ENCODE assay signal across 8 cellular contexts in the genomic region with DNA sequence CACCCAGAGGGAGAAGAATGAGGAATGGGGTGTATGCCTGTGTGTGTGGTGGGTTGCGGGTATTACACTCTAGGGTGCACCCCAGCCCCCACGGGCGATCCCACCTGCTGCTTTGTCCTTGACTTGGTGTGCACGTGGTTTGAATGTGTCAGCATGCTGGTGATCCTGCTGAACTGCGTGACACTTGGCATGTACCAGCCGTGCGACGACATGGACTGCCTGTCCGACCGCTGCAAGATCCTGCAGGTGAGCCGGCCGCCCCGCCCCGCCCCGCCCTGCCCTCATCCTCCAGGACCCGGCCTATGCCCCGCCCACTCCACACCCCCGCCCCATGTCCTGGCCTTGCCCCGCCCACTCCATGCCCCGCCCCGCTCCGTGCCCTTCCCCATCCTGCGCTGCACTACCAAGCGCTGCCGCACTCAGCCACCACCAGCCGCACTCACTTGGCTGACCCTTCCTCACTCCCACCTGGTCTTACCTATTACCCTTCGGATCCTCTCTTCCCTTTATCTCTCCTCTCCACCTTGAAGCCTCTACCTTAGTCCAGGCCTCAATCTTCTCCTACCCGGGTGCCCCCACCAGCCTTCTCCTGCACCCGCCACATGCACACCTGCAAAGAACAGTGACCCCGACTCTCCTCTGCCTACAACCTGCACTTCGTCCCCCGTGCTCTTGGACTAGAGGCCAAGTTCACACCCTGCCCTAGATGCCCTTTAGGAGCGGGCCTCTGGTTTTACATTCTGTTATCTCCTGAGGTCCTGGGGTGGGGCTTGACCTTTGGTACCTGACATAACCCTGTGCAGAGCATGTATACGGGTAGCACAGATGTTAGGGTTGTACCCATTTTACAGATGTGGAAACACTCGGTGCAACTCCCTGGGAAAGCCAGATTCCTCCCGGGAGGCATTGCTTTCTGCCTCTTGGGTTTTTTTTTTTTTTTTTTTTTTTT. TPM values are rescaled to one million over a fixed set of nuclear protein-coding genes. Genes with fewer than 3 reads are reported as not detected.
A peak's percentile ranks its signal among the peaks of the same experiment; 100 is the strongest.
DNase-seq lines count a peak whose midpoint lies in the region; ATAC-seq and TF ChIP-seq lines count a peak whose summit lies in the region.

No MANE protein-coding gene starts in this region.

- no peak overlapping the region for H3K4me3 ChIP-seq in upper lobe of left lung

- H3K36me3 Mint-ChIP-seq in activated naive CD8-positive, alpha-beta T cell treated with anti-CD3 and anti-CD28 coated beads, Interleukin-2, amount 50 U/mL, for 24 hours (ENCODE audit: low read depth) = no peaks in the 10 kb centered on the region

- WGBS in upper lobe of left lung, 2 donors = 27 to 28% methylated on average over 21 to 24 of the region's 36 CpGs

- peak in 2 of 6 experiments; percentile 7 to 14 for TF ChIP-seq CTCF in upper lobe of left lung (IDR thresholded peaks at IDR 0.05)

- no peak overlapping the region for H3K27ac ChIP-seq in upper lobe of left lung

- ATAC-seq in activated naive CD8-positive, alpha-beta T cell treated with anti-CD3 and anti-CD28 coated beads, Interleukin-2, amount 50 U/mL, for 24 hours = peak; percentile 67
- ATAC-seq in upper lobe of left lung (ENCODE audit: low FRiP score in 2 of 2) = peak; percentile 57 to 75
- no peak for ATAC-seq in GM21447 (IDR thresholded peaks at IDR 0.05; ENCODE audit: unreplicated experiment)
- ATAC-seq in HG03175 (IDR thresholded peaks at IDR 0.05; ENCODE audit: unreplicated experiment) = no peak

- peaks cover 0 to 4% (median 0%) of the 10 kb centered on the region in 4 donors for H3K4me1 ChIP-seq in upper lobe of left lung

- H3K4me1 Mint-ChIP-seq in activated naive CD8-positive, alpha-beta T cell treated with anti-CD3 and anti-CD28 coated beads, Interleukin-2, amount 50 U/mL, for 24 hours = peaks cover 22% of the 10 kb centered on the region

- H3K27me3 Mint-ChIP-seq in activated naive CD8-positive, alpha-beta T cell treated with anti-CD3 and anti-CD28 coated beads, Interleukin-2, amount 50 U/mL, for 24 hours = peaks cover 20% of the 10 kb centered on the region

- H3K27ac Mint-ChIP-seq in activated naive CD8-positive, alpha-beta T cell treated with anti-CD3 and anti-CD28 coated beads, Interleukin-2, amount 50 U/mL, for 24 hours = no peak overlapping the region

- peaks cover 0 to 10% (median 4%) of the 10 kb centered on the region in 4 donors for H3K27me3 ChIP-seq in upper lobe of left lung

- no peak for TF ChIP-seq EP300 in upper lobe of left lung (IDR thresholded peaks at IDR 0.05)

- H3K36me3 ChIP-seq in upper lobe of left lung = no peaks in the 10 kb centered on the region

- no peak overlapping the region for H3K4me3 Mint-ChIP-seq in activated naive CD8-positive, alpha-beta T cell treated with anti-CD3 and anti-CD28 coated beads, Interleukin-2, amount 50 U/mL, for 24 hours

- in situ Hi-C loops in SK-MEL-5 (cut with HindIII; ENCODE audit: low pct_unique_long_range_greater_than_20kb, low sequenced_read_pairs) = no loop called here

- no peaks in the 10 kb centered on the region for H3K9me3 Mint-ChIP-seq in activated naive CD8-positive, alpha-beta T cell treated with anti-CD3 and anti-CD28 coated beads, Interleukin-2, amount 50 U/mL, for 24 hours

- peak; percentile 68 for DNase-seq in ELF-1 (ENCODE audit: low read depth, low spot score)
- peak; percentile 31 for DNase-seq in SK-MEL-5 (ENCODE audit: low read depth, low spot score)
- peak; percentile 81 for DNase-seq in activated naive CD8-positive, alpha-beta T cell treated with anti-CD3 and anti-CD28 coated beads, Interleukin-2, amount 50 U/mL, for 24 hours
- peak; percentile 65 for DNase-seq in mucosa of gallbladder (ENCODE audit: low spot score)
- peak; percentile 68 to 92 for DNase-seq in upper lobe of left lung
- DNase-seq in GM19240 (ENCODE audit: insufficient read length, low spot score) = no peak

- peaks cover 0 to 2% (median under 1%) of the 10 kb centered on the region in 4 donors for H3K9me3 ChIP-seq in upper lobe of left lung

- TF ChIP-seq POLR2A in upper lobe of left lung (IDR thresholded peaks at IDR 0.05) = no peak

RNA-seq across cellular contexts. Expression of gene CACNA1I, which starts 27.7 kb away (rescaled TPM):
- total RNA-seq in SK-MEL-5 (2014; rRNA removed; shearing (Covaris generic)) = not detected in 2 replicates
- polyA plus RNA-seq in SK-MEL-5 (2015; cell fraction: cytosol; rRNA removed) = 0.01 TPM in 1 of 2 replicates, not detected in the other
- polyA plus RNA-seq in SK-MEL-5 (2015; cell fraction: nucleus; rRNA removed) = not detected in 2 replicates
- total RNA-seq in mucosa of gallbladder (0.43 TPM), upper lobe of left lung (1 to 10 TPM in 1 of 6 donors, under 1 TPM in 5; 0.15 to 4.2 (median 0.34) TPM)

Comparison
In these comparisons a context has a peak if more than half of its experiments do, and no peak if none do; other contexts are left out.
1. ATAC-seq: peak in activated naive CD8-positive, alpha-beta T cell treated with anti-CD3 and anti-CD28 coated beads, Interleukin-2, amount 50 U/mL, for 24 hours (single experiment) and upper lobe of left lung (2 of 2); none in GM21447 (single experiment) and HG03175 (single experiment).